Comparison of ENCODE assay signal across 8 cellular contexts in the genomic region with DNA sequence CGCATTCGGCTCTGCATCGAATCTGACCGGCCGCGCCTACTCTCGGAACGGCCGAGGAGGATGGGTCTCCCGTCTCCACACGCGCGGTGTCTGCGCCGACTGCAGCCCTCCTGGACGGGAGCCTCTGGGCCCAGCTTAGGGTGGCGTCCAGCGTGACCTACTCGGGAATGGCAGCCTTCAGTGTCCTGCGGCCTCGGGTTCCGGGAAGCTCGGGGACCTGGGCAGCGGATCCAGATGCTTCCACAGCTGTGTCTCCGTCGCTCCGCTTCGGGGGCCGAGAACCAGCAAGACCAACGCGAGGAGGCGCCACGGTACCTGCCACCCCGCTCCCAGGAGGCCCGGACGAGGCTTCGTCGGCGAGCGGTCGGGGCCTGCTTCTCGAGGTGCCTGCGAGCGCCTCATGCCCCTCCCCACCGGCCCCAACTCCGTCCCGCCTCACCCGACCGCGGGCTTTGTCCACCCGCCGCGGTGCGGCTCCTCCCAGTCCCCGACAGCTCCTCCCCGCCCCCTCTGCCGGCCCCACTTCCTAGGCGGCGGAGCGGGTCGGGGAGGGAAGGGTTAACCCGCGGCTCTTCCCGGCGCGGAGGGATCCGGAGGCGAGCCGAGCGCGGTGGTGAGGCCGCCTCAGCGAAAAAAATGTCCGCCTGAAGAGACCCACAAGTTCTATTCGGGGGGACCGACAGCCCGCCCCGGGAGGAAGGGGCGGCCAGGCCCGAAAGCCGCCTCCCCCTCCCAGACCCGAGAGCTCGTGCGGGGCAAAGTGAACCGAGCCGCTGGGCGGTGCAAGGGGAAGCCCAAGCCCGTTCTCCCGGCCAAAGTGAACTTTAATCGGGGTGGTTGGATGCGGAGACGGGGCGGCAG. TPM values are rescaled to one million over a fixed set of nuclear protein-coding genes. Genes with fewer than 3 reads are reported as not detected.
DNase-seq lines count a peak whose midpoint lies in the region; ATAC-seq, FAIRE-seq and TF ChIP-seq lines count a peak whose summit lies in the region.

A gene (plus strand): TSS at position 599 of the 861 bp plus-strand sequence. CDS start 1,270 bp downstream, outside the sequence.

- peak; percentile 67 for ATAC-seq in HG02840 (IDR thresholded peaks at IDR 0.05; ENCODE audit: low FRiP score, unreplicated experiment)
- peak; percentile 72 to 78 (median 75) for ATAC-seq in T-cell (replicated peaks in 1 of 4)
- peak; percentile 95 to 98 for ATAC-seq in left cardiac atrium

- H3K27ac Mint-ChIP-seq in T-cell (peak within 1 kb of the TSS; percentile 81 to 86), progenitor cell of endocrine pancreas (peak within 1 kb of the TSS; percentile 95)

- peak within 1 kb of the TSS; percentile 30 to 98 (median 65) for H3K4me3 ChIP-seq in adrenal gland

- 0 to 8% (median 1%) methylated on average over 27 to 93 of the region's 93 CpGs for WGBS in adrenal gland, 4 donors

- TF ChIP-seq CTCF in adrenal gland (IDR thresholded peaks at IDR 0.05) (peak in 5 of 6 experiments; percentile 28 to 47 (median 36)), progenitor cell of endocrine pancreas (IDR thresholded peaks at IDR 0.05; ENCODE audit: unreplicated experiment) (peak; percentile 34)

- H3K4me1 Mint-ChIP-seq in T-cell = peaks cover 45 to 53% (median 47%) of the 10 kb centered on the region in 3 donors
- H3K4me1 Mint-ChIP-seq in progenitor cell of endocrine pancreas (ENCODE audit: low read depth) = peaks cover 28% of the 10 kb centered on the region

- H3K27me3 Mint-ChIP-seq in T-cell (no peaks in the 10 kb centered on the region), progenitor cell of endocrine pancreas (no peaks in the 10 kb centered on the region)

- DNase-seq in GM12891 (ENCODE audit: insufficient read length, low spot score) = peak; percentile 82
- DNase-seq in NCI-H1436 treated with DMSO at 0.1 percent for 48 hours (lab: John Stamatoyannopoulos, UW) = peak; percentile 54
- DNase-seq in T-cell = peak; percentile 73 to 91 (median 83)
- peak; percentile 92 to 96 (median 94) for DNase-seq in adrenal gland
- DNase-seq in left cardiac atrium = peak; percentile 96
- peak; percentile 98 for DNase-seq in progenitor cell of endocrine pancreas (ENCODE audit: low spot score, unreplicated experiment)
- peak; percentile 93 for DNase-seq in ureter (ENCODE audit: low spot score)

- intact Hi-C loops in adrenal gland (cut with DNase I) = loop anchor here (10.0 kb wide), 2 partner anchors 217 to 387 kb away; no protein-coding TSS in a partner anchor
- intact Hi-C loops in left cardiac atrium (cut with DNase I) = loop anchor here (1.0 to 10.0 kb wide), 2 partner anchors 31 to 217 kb away; no protein-coding TSS in a partner anchor

- CTCF ChIA-PET in T-cell (lab: Charles Lee) = interaction anchor here (0.6 to 1.0 kb wide), 5 partner anchors 27 to 788 kb away, joined by 3 to 4 read pairs (median 3); a partner anchor contains a TSS

- no peaks in the 10 kb centered on the region for H3K27me3 ChIP-seq in adrenal gland

- no peaks in the 10 kb centered on the region for H3K9me3 ChIP-seq in adrenal gland (replicated peaks in 1 of 3)

- POLR2A ChIA-PET in T-cell (lab: Charles Lee) = interaction anchor here (0.5 to 1.7 kb wide), 7 partner anchors 10 to 345 kb away, joined by 3 to 5 read pairs (median 3); no protein-coding TSS in a partner anchor

- peak within 1 kb of the TSS; percentile 85 to 96 (median 88) for H3K4me3 Mint-ChIP-seq in T-cell
- peak within 1 kb of the TSS; percentile 91 for H3K4me3 Mint-ChIP-seq in progenitor cell of endocrine pancreas (ENCODE audit: low read depth)

- H3K36me3 Mint-ChIP-seq in T-cell (peaks cover 4% of the 10 kb centered on the region), progenitor cell of endocrine pancreas (ENCODE audit: insufficient read depth) (peaks cover 24% of the 10 kb centered on the region)

- peak; percentile 88 for FAIRE-seq in GM12891 (lab: Jason Lieb, UNC)

- no peaks in the 10 kb centered on the region for H3K36me3 ChIP-seq in adrenal gland (replicated peaks in 1 of 2)

- H3K27ac ChIP-seq in adrenal gland = peak within 1 kb of the TSS; percentile 85 to 99 (median 97)

- no peak for TF ChIP-seq POLR2A in GM12891 (IDR thresholded peaks at IDR 0.05; ENCODE audit: low read depth, low read length)
- peak; percentile 28 to 76 for TF ChIP-seq POLR2A in adrenal gland (IDR thresholded peaks at IDR 0.05)

- peaks cover 14 to 47% of the 10 kb centered on the region in 2 donors for H3K4me1 ChIP-seq in adrenal gland (replicated peaks in 1 of 2)

- no peaks in the 10 kb centered on the region for H3K9me3 Mint-ChIP-seq in T-cell
- peaks cover 5% of the 10 kb centered on the region for H3K9me3 Mint-ChIP-seq in progenitor cell of endocrine pancreas (ENCODE audit: low read depth)

TF ChIP-seq in GM12891, 5 proteins besides CTCF, POLR2A, EP300 and RAD21:
- TF ChIP-seq POU2F2 (IDR thresholded peaks at IDR 0.05; ENCODE audit: low read depth, low read length) (no peak), PAX5 (IDR thresholded peaks at IDR 0.05; ENCODE audit: insufficient read depth, low read length, severe bottlenecking) (no peak), TAF1 (IDR thresholded peaks at IDR 0.05; ENCODE audit: low read depth, low read length) (peak; percentile 79; the same call in 1 of the 2 replicates), SPI1 (IDR thresholded peaks at IDR 0.05; ENCODE audit: low read depth, low read length) (peak; percentile 12; the same call in 1 of the 2 replicates)

RNA-seq across cellular contexts. Expression of the gene that starts here (rescaled TPM):
- polyA plus RNA-seq in GM12891 (2012; ENCODE audit: low read depth, missing spikeins) = 15.4 TPM
- total RNA-seq in T-cell (10 to 100 TPM; 68.0 to 94.3 (median 83.0) TPM), adrenal gland (100 to 1,000 TPM in 2 of 8 donors, 10 to 100 TPM in 6; 51.6 to 121 (median 88.2) TPM), left cardiac atrium (10 to 100 TPM; 44.0 to 53.9 TPM), progenitor cell of endocrine pancreas (164 and 167 TPM in 2 replicates), ureter (158 TPM)
- polyA plus RNA-seq in adrenal gland = 10 to 100 TPM in 2 of 3 donors, 1 to 10 TPM in 1; 7.6 to 59.3 (median 13.5) TPM

Comparison
In these comparisons a context has a peak if more than half of its experiments do, and no peak if none do; other contexts are left out.
1. Peak in every context shown above with its lines: DNase-seq, ATAC-seq, H3K4me3 ChIP-seq and H3K27ac ChIP-seq.